10 cellular contexts compared by ENCODE assay signal in the genomic region with DNA sequence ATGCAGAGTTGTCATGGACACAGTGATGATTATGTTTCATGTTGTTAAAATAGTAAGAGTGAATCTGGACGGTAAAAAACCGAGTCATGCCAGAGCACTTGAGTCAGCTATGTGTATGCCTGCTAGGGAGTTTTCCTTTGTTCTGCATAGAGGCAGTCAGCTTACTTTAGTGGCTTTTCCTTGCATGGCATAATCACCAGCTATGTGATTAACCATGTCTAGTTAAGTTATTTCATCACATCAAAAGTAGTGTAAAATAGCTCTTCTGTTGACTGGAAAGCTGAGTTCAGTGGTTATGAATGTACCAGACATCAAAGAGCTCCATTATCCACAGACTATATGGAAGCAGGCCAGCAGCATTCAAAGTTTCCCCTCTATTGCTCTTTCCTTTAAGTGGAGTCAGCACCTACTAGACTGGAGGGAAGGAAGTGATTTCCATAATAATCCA.
A peak's percentile ranks its signal among the peaks of the same experiment; 100 is the strongest.
DNase-seq lines count a peak whose midpoint lies in the region; ATAC-seq and TF ChIP-seq lines count a peak whose summit lies in the region.
"Had no signal": no experiment of that assay in that cellular context is flagged by ENCODE, and none has a peak within 500 bp of the region (broad histone marks: within the 10 kb centered on the region; RNA-seq: fewer than 3 reads in every experiment).

No MANE protein-coding gene starts in this region.

- DNase-seq in EL (peak; percentile 39), RKO (ENCODE audit: low spot score) (peak; percentile 8), fibroblast of gingiva (ENCODE audit: low read depth) (peak; percentile 82), omental fat pad (ENCODE audit: low spot score) (no peak), cortex of kidney (lab: John Stamatoyannopoulos, UW) (no peak), NCI-H146 (lab: John Stamatoyannopoulos, UW) (no peak)
- DNase-seq: colonic mucosa, right lobe of liver had no signal

- peak; percentile 94 for ATAC-seq in omental fat pad (ENCODE audit: low FRiP score)
- no peak for ATAC-seq in HG02571 (IDR thresholded peaks at IDR 0.05; ENCODE audit: unreplicated experiment)
- ATAC-seq in GM19035 (IDR thresholded peaks at IDR 0.05; ENCODE audit: unreplicated experiment) = no peak
- ATAC-seq: right lobe of liver had no signal

- TF ChIP-seq CTCF in omental fat pad (IDR thresholded peaks at IDR 0.05) = no peak

Comparison
In these comparisons a context has a peak if more than half of its experiments do, and no peak if none do; other contexts are left out.
1. DNase-seq: peak in EL (single experiment), RKO (single experiment) and fibroblast of gingiva (single experiment); none in omental fat pad (single experiment), cortex of kidney (single experiment) and NCI-H146 (single experiment).